13 cellular contexts compared by ENCODE assay signal in genomic region chr16:12907670-12908233, GRCh38. TPM values are rescaled to one million over a fixed set of nuclear protein-coding genes. Genes with fewer than 3 reads are reported as not detected.
A peak's percentile ranks its signal among the peaks of the same experiment; 100 is the strongest.
DNase-seq lines count a peak whose midpoint lies in the region; ATAC-seq and TF ChIP-seq lines count a peak whose summit lies in the region.
"Had no signal": no experiment of that assay in that cellular context is flagged by ENCODE, and none has a peak within 500 bp of the region (broad histone marks: within the 10 kb centered on the region; RNA-seq: fewer than 3 reads in every experiment).

No MANE protein-coding gene starts in this region.

- H3K36me3 ChIP-seq in DND-41 (ENCODE audit: insufficient read depth, low read length) (no peaks in the 10 kb centered on the region), GM23248 (ENCODE audit: low read depth) (no peaks in the 10 kb centered on the region), SK-N-SH (replicated peaks in 1 of 2; ENCODE audit: control insufficient read depth in 1 of 2, insufficient read depth in 2 of 2, low read length in 1 of 2) (no peaks in the 10 kb centered on the region)
- H3K36me3 ChIP-seq: prostate gland, upper lobe of left lung had no signal

- no peak overlapping the region for H3K9ac ChIP-seq in DND-41 (ENCODE audit: low read depth, low read length)
- no peak overlapping the region for H3K9ac ChIP-seq in GM23248
- no peak overlapping the region for H3K9ac ChIP-seq in SK-N-SH

- ATAC-seq in DND-41 (ENCODE audit: insufficient read depth, low read depth) (no peak), GM18519 (IDR thresholded peaks at IDR 0.05; ENCODE audit: low FRiP score, unreplicated experiment) (no peak)
- ATAC-seq: activated CD4-positive, CD25-positive, alpha-beta regulatory T cell treated with anti-CD3 and anti-CD28 coated beads, Interleukin-2, amount 50 U/mL, for 24 hours had no signal

- H3F3A ChIP-seq in GM23248 (ENCODE audit: insufficient read depth) (no peaks in the 10 kb centered on the region), SK-N-SH (replicated peaks; ENCODE audit: insufficient read depth) (no peaks in the 10 kb centered on the region)

- 13 to 15% methylated on average over 5 of the region's 5 CpGs for WGBS in GM23248 (ENCODE audit: low coverage in 1 of 2, low lambda C conversion rate in 2 of 2, missing lambda C conversion rate in 2 of 2), 2 experiments
- 33% methylated on average over 5 of the region's 5 CpGs for WGBS in SK-N-SH (ENCODE audit: low lambda C conversion rate)

- peak; percentile 8 for DNase-seq in DND-41
- peak; percentile 23 for DNase-seq in GM23248
- DNase-seq in SK-N-SH, result peak; percentile 38
- peak; percentile 33 for DNase-seq in kidney tubule cell (ENCODE audit: low spot score)
- no peak for DNase-seq in amygdala (lab: John Stamatoyannopoulos, UW)
- no peak for DNase-seq in foreskin melanocyte
- DNase-seq in HCEC 1CT, result no peak
- DNase-seq: NCI-H187, upper lobe of left lung had no signal

- TF ChIP-seq CTCF in DND-41 (IDR thresholded peaks at IDR 0.05; ENCODE audit: borderline replicate concordance, extremely low read depth, low read length, poor library complexity, severe bottlenecking), result peak; percentile 43
- peak; percentile 53 for TF ChIP-seq CTCF in SK-N-SH (IDR thresholded peaks at IDR 0.05)

- H3K4me2 ChIP-seq in DND-41 (ENCODE audit: insufficient read depth, low read length), result no peak overlapping the region
- H3K4me2 ChIP-seq in GM23248 (ENCODE audit: unreplicated experiment), result no peak overlapping the region
- H3K4me2 ChIP-seq in SK-N-SH, result no peak overlapping the region

- no peak overlapping the region for H3K4me3 ChIP-seq in DND-41 (ENCODE audit: low read depth in 1 of 2, low read length in 2 of 2)
- H3K4me3 ChIP-seq in GM23248, result no peak overlapping the region
- no peak overlapping the region for H3K4me3 ChIP-seq in SK-N-SH (ENCODE audit: low read depth in 2 of 2, low read length in 1 of 2)
- H3K4me3 ChIP-seq: prostate gland, upper lobe of left lung had no signal

- no peak overlapping the region for H3K27ac ChIP-seq in DND-41 (ENCODE audit: low read length)
- H3K27ac ChIP-seq in GM23248, result no peak overlapping the region
- no peak overlapping the region for H3K27ac ChIP-seq in SK-N-SH (ENCODE audit: low read depth in 2 of 2, low read length in 1 of 2)
- H3K27ac ChIP-seq: prostate gland, upper lobe of left lung had no signal

- H3K27me3 ChIP-seq in DND-41 (ENCODE audit: insufficient read depth, low read length, poor library complexity) (no peaks in the 10 kb centered on the region), GM23248 (replicated peaks; ENCODE audit: insufficient read depth) (peaks cover 25% of the 10 kb centered on the region), SK-N-SH (ENCODE audit: insufficient read depth) (peaks cover 18% of the 10 kb centered on the region)

- no peaks in the 10 kb centered on the region for H3K4me1 ChIP-seq in DND-41 (ENCODE audit: insufficient read depth, low read length)
- H3K4me1 ChIP-seq in GM23248 (ENCODE audit: insufficient read depth), result no peaks in the 10 kb centered on the region
- no peaks in the 10 kb centered on the region for H3K4me1 ChIP-seq in SK-N-SH (ENCODE audit: control insufficient read depth in 1 of 2, insufficient read depth in 2 of 2, low read depth in 1 of 2, low read length in 1 of 2)
- H3K4me1 ChIP-seq: prostate gland had no signal

- peak; percentile 64 for TF ChIP-seq RAD21 in SK-N-SH (IDR thresholded peaks at IDR 0.05; ENCODE audit: low read length)

- no peak for TF ChIP-seq EP300 in SK-N-SH (IDR thresholded peaks at IDR 0.05; ENCODE audit: borderline replicate concordance in 1 of 2, low read depth in 1 of 2, low read length in 1 of 2)

- H3K79me2 ChIP-seq in DND-41 (ENCODE audit: insufficient read depth, low read length) (no peaks in the 10 kb centered on the region), GM23248 (ENCODE audit: insufficient read depth) (no peaks in the 10 kb centered on the region), SK-N-SH (ENCODE audit: insufficient read depth) (no peaks in the 10 kb centered on the region)

- CTCF ChIA-PET in SK-N-SH (lab: Yijun Ruan, JAX), result interaction anchor here (0.6 to 2.9 kb wide), 17 partner anchors 9 to 813 kb away, joined by 3 to 23 read pairs (median 4); no protein-coding TSS in a partner anchor

- POLR2A ChIA-PET in SK-N-SH (lab: Yijun Ruan, JAX), result no interaction called here

- in situ Hi-C loops in GM23248 (cut with MboI), result no loop called here

- H3K9me3 ChIP-seq in DND-41 (ENCODE audit: insufficient read depth, low read length, severe bottlenecking) (no peaks in the 10 kb centered on the region), GM23248 (ENCODE audit: low read depth) (no peaks in the 10 kb centered on the region), SK-N-SH (no peaks in the 10 kb centered on the region)
- H3K9me3 ChIP-seq: prostate gland, upper lobe of left lung had no signal

- H2AFZ ChIP-seq in DND-41 (ENCODE audit: low read depth, low read length) (no peak overlapping the region), GM23248 (no peak overlapping the region), SK-N-SH (ENCODE audit: low read depth) (no peak overlapping the region)

- H4K20me1 ChIP-seq in DND-41 (ENCODE audit: insufficient read depth, low read length), result no peaks in the 10 kb centered on the region
- no peaks in the 10 kb centered on the region for H4K20me1 ChIP-seq in GM23248 (ENCODE audit: insufficient read depth)
- no peaks in the 10 kb centered on the region for H4K20me1 ChIP-seq in SK-N-SH (ENCODE audit: insufficient read depth)

- no peaks in the 10 kb centered on the region for H3K9me2 ChIP-seq in GM23248 (ENCODE audit: insufficient read depth)
- H3K9me2 ChIP-seq in SK-N-SH, result no peaks in the 10 kb centered on the region

TF ChIP-seq in SK-N-SH, 30 proteins besides CTCF, POLR2A, EP300 and RAD21:
- TF ChIP-seq SMC3 (IDR thresholded peaks at IDR 0.05; ENCODE audit: low read depth, low read length), result peak; percentile 40
- no peak for TF ChIP-seq NRF1 (IDR thresholded peaks at IDR 0.05; ENCODE audit: low read depth, low read length)
TF ChIP-seq in SK-N-SH: peak in this region for 1.

RNA-seq across cellular contexts. Expression of gene SHISA9, which starts 6.4 kb away (rescaled TPM):
- not detected in 2 replicates for total RNA-seq in GM23248 (2014; rRNA removed; shearing (Covaris generic))
- not detected in 2 replicates for polyA plus RNA-seq in GM23248 (2016; fragmentation: Nextera tagmentation; extraction: Ambion mirVana)
- 0.02 TPM in 1 of 2 replicates, not detected in the other for polyA plus RNA-seq in SK-N-SH (2012; rRNA removed)
- polyA plus RNA-seq in SK-N-SH (2012; cell fraction: cytosol; rRNA removed), result under 0.01 and 0.01 TPM in 2 replicates
- polyA plus RNA-seq in SK-N-SH (2012; cell fraction: nucleus; rRNA removed), result 0.06 TPM in 1 of 2 replicates, not detected in the other
- total RNA-seq: lung microvascular endothelial cell had no signal

Comparison
In these comparisons a context has a peak if more than half of its experiments do, and no peak if none do; other contexts are left out.
1. DNase-seq: peak in DND-41 (single experiment), GM23248 (single experiment), SK-N-SH (single experiment) and kidney tubule cell (single experiment); none in amygdala (0 of 56), foreskin melanocyte (single experiment) and HCEC 1CT (single experiment).